In the genomic region with DNA sequence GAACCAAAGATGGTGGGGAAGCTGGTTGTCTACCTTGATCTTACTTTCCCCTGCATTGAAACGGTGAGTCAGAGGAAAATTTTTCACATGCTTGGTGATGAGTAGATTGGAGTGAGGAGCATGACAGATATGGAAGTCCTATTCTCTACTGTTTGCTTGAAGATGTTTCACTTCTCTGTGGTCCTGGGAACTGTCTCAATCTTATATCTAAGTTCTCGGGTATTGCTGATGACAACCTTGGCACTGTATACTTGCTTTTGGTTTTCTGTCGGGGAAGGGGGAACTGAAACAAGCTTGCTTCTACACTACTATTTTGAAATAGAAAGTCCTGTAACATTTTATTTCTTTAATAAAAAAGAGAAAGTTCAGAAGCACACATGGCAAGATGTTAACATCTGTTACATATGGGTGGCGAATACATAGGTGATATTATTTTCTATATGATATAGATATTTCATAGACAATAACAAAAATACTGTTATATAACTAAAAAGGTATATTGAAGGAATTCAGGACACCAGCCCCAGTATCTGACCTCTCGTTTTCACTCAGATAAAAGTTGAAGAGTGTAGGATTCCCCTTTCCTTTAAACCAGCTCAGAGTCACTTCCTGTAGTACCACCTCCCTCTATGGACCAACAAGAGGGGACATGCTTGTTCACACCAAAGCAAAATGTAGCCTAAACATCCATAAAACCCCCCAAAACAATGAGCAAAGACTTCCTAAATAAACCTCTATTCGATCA, we compare ENCODE assay signal across 1 cellular context.
TF ChIP-seq lines count a peak whose summit lies in the region.

No MANE protein-coding gene starts in this region.

TF ChIP-seq in GM12878, 131 proteins besides CTCF, POLR2A, EP300 and RAD21 (continued from another document):
- TF ChIP-seq, protein P1, sequence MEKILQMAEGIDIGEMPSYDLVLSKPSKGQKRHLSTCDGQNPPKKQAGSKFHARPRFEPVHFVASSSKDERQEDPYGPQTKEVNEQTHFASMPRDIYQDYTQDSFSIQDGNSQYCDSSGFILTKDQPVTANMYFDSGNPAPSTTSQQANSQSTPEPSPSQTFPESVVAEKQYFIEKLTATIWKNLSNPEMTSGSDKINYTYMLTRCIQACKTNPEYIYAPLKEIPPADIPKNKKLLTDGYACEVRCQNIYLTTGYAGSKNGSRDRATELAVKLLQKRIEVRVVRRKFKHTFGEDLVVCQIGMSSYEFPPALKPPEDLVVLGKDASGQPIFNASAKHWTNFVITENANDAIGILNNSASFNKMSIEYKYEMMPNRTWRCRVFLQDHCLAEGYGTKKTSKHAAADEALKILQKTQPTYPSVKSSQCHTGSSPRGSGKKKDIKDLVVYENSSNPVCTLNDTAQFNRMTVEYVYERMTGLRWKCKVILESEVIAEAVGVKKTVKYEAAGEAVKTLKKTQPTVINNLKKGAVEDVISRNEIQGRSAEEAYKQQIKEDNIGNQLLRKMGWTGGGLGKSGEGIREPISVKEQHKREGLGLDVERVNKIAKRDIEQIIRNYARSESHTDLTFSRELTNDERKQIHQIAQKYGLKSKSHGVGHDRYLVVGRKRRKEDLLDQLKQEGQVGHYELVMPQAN (conservative IDR thresholded peaks at IDR 0.05) = no peak
- TF ChIP-seq RBBP5 (conservative IDR thresholded peaks at IDR 0.05) = no peak
- peak; percentile 47; the same call in 1 of the 2 replicates for TF ChIP-seq JUNB (IDR thresholded peaks at IDR 0.05)
TF ChIP-seq in GM12878: peak in this region for 4.
